11 cellular contexts compared by ENCODE assay signal in the genomic region with DNA sequence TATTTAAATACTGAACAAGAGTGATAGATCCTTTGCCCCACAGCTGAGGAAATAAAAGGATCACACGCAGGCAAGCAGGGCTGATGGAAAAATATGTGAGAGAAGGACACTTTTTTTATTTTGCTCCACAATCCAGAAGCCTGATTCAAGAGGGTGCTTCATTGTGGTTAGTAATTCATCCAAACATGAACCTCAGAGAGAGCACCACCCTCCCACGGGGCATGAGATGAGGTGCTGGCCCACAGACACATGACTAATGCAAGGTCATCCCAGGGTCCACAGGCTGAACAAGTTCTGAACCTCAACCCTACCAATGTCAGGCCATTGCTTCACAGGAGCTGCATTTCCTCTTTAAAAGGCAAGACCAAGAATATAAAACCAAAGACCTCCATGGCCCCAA.
DNase-seq lines count a peak whose midpoint lies in the region; ATAC-seq and TF ChIP-seq lines count a peak whose summit lies in the region.
"Had no signal": no experiment of that assay in that cellular context is flagged by ENCODE, and none has a peak within 500 bp of the region (broad histone marks: within the 10 kb centered on the region; RNA-seq: fewer than 3 reads in every experiment).

No MANE protein-coding gene starts in this region.

- DNase-seq in activated CD4-positive, alpha-beta T cell treated with anti-CD3 and anti-CD28 coated beads for 48 hours: peak; percentile 55
- DNase-seq in activated CD4-positive, alpha-beta T cell treated with anti-CD3 and anti-CD28 coated beads for 1 hour: no peak
- DNase-seq in SJSA1 (ENCODE audit: low read depth in 1 of 2, low spot score in 2 of 2): peak; percentile 55 to 71
- DNase-seq in foreskin melanocyte: peak; percentile 98
- DNase-seq in thoracic aorta (ENCODE audit: low spot score): peak; percentile 42
- DNase-seq in activated T-cell treated with anti-CD3 and anti-CD28 coated beads, Interleukin-2, amount 50 U/mL, for 4 hours: no peak
- no peak for DNase-seq in central memory CD4-positive, alpha-beta T cell
- no peak for DNase-seq in occipital lobe (lab: John Stamatoyannopoulos, UW)
- DNase-seq: activated CD4-positive, alpha-beta T cell treated with anti-CD3 and anti-CD28 coated beads, Interleukin-2, amount 50 U/mL, for 48 hours had no signal

- no peaks in the 10 kb centered on the region for H3K9me3 Mint-ChIP-seq in activated T-cell treated with anti-CD3 and anti-CD28 coated beads, Interleukin-2, amount 50 U/mL, for 4 hours

- no peaks in the 10 kb centered on the region for H3K27me3 ChIP-seq in SJSA1 (replicated peaks)
- H3K27me3 ChIP-seq in thoracic aorta (replicated peaks; ENCODE audit: insufficient read depth): no peaks in the 10 kb centered on the region
- H3K27me3 ChIP-seq: BLaER1, right lobe of liver had no signal

- ATAC-seq in thoracic aorta (ENCODE audit: insufficient number of reproducible peaks, low FRiP score, low read depth): peak; percentile 51
- ATAC-seq in activated T-cell treated with anti-CD3 and anti-CD28 coated beads, Interleukin-2, amount 50 U/mL, for 4 hours: no peak

- H3K9me3 ChIP-seq in SJSA1 (replicated peaks): no peaks in the 10 kb centered on the region
- H3K9me3 ChIP-seq in thoracic aorta: no peaks in the 10 kb centered on the region
- H3K9me3 ChIP-seq: BLaER1, right lobe of liver had no signal

- no peaks in the 10 kb centered on the region for H3K4me1 Mint-ChIP-seq in activated T-cell treated with anti-CD3 and anti-CD28 coated beads, Interleukin-2, amount 50 U/mL, for 4 hours (ENCODE audit: low read depth)

- peak overlapping the region; percentile 16; the same call in 1 of the 2 replicates for H3K27ac ChIP-seq in SJSA1
- H3K27ac ChIP-seq in thoracic aorta: no peak overlapping the region
- H3K27ac ChIP-seq: BLaER1, right lobe of liver had no signal

- H3K36me3 ChIP-seq in SJSA1 (no peaks in the 10 kb centered on the region), thoracic aorta (no peaks in the 10 kb centered on the region)
- H3K36me3 ChIP-seq: BLaER1, right lobe of liver had no signal

- H3K4me3 Mint-ChIP-seq in activated T-cell treated with anti-CD3 and anti-CD28 coated beads, Interleukin-2, amount 50 U/mL, for 4 hours: no peak overlapping the region

- no peak for TF ChIP-seq CTCF in thoracic aorta (IDR thresholded peaks at IDR 0.05)

- H3K4me1 ChIP-seq in SJSA1 (replicated peaks) (peaks cover 29% of the 10 kb centered on the region), thoracic aorta (ENCODE audit: control insufficient read depth in 1 of 2, low read depth in 2 of 2) (peaks cover 25 to 44% of the 10 kb centered on the region in 2 donors)
- H3K4me1 ChIP-seq: right lobe of liver had no signal

- no peak overlapping the region for H3K4me3 ChIP-seq in SJSA1
- no peak overlapping the region for H3K4me3 ChIP-seq in thoracic aorta
- H3K4me3 ChIP-seq: BLaER1, right lobe of liver had no signal

- peaks cover 11% of the 10 kb centered on the region for H3K27me3 Mint-ChIP-seq in activated T-cell treated with anti-CD3 and anti-CD28 coated beads, Interleukin-2, amount 50 U/mL, for 4 hours (ENCODE audit: low read depth)

- no peaks in the 10 kb centered on the region for H3K36me3 Mint-ChIP-seq in activated T-cell treated with anti-CD3 and anti-CD28 coated beads, Interleukin-2, amount 50 U/mL, for 4 hours (ENCODE audit: insufficient read depth)

Comparison
In these comparisons a context has a peak if more than half of its experiments do, and no peak if none do; other contexts are left out.
1. DNase-seq: peak in activated CD4-positive, alpha-beta T cell treated with anti-CD3 and anti-CD28 coated beads for 48 hours (single experiment), SJSA1 (2 of 2), foreskin melanocyte (single experiment) and thoracic aorta (single experiment); none in activated CD4-positive, alpha-beta T cell treated with anti-CD3 and anti-CD28 coated beads for 1 hour (single experiment), activated T-cell treated with anti-CD3 and anti-CD28 coated beads, Interleukin-2, amount 50 U/mL, for 4 hours (single experiment), central memory CD4-positive, alpha-beta T cell (single experiment) and occipital lobe (single experiment).